ENCODE assay signal across 1 cellular context in genomic region chr12:45517360-45517759, GRCh38.
TF ChIP-seq lines count a peak whose summit lies in the region.

No MANE protein-coding gene starts in this region.

TF ChIP-seq in SK-N-SH treated with all-trans-retinoic acid at 6 μM for 48 hours, 23 proteins besides CTCF, POLR2A, EP300 and RAD21 (continued from another document):
- TF ChIP-seq TSHZ2 (CRISPR knock-in tag; IDR thresholded peaks at IDR 0.05), result peak; percentile 67; the same call in 1 of the 2 replicates
- no peak for TF ChIP-seq ISL1 (CRISPR knock-in tag; IDR thresholded peaks at IDR 0.05)
